2 cellular contexts compared by ENCODE assay signal in the genomic region with DNA sequence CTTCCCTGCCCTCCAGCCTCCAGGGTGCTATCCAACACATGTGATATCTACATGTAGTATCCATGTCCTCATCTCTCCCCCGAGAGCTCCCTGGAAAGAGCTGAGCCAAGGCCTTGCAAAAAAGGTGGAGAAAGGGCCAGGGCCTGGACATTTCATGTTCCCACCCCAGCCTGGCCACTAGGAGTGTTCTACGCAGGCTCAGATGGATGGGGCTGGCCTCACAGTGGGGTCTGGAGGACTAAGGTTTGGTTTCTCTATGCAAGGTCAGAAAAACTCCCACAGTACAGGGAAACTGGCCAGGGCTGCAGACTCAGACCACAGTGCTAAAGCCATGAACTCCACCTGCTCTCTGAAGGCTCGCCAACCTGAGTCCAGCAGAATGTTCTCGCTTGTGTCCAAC.
TF ChIP-seq lines count a peak whose summit lies in the region.

No MANE protein-coding gene starts in this region.

TF ChIP-seq in HepG2, 621 proteins besides CTCF, POLR2A, EP300 and RAD21:
- TF ChIP-seq ZNF121 (CRISPR knock-in tag; IDR thresholded peaks at IDR 0.05): no peak
- TF ChIP-seq TFDP2 (CRISPR knock-in tag; IDR thresholded peaks at IDR 0.05): no peak

TF ChIP-seq in SK-N-SH treated with all-trans-retinoic acid at 6 μM for 48 hours, 23 proteins besides CTCF, POLR2A, EP300 and RAD21:
- TF ChIP-seq ZFP30 (CRISPR knock-in tag; IDR thresholded peaks at IDR 0.05) (no peak), POU6F1 (CRISPR knock-in tag; IDR thresholded peaks at IDR 0.05; ENCODE audit: borderline replicate concordance, low read depth) (no peak), ESRRG (CRISPR knock-in tag; IDR thresholded peaks at IDR 0.05) (no peak), GLIS3 (CRISPR knock-in tag; IDR thresholded peaks at IDR 0.05) (no peak), ISL1 (CRISPR knock-in tag; IDR thresholded peaks at IDR 0.05) (no peak), OSR1 (CRISPR knock-in tag; IDR thresholded peaks at IDR 0.05) (no peak), CSDC2 (CRISPR knock-in tag; IDR thresholded peaks at IDR 0.05) (no peak), ZNF565 (CRISPR knock-in tag; conservative IDR thresholded peaks at IDR 0.05; ENCODE audit: low read depth) (no peak), SNAI2 (CRISPR knock-in tag; IDR thresholded peaks at IDR 0.05) (no peak), ZNF8 (CRISPR knock-in tag; IDR thresholded peaks at IDR 0.05) (no peak)
- TF ChIP-seq, protein P1, sequence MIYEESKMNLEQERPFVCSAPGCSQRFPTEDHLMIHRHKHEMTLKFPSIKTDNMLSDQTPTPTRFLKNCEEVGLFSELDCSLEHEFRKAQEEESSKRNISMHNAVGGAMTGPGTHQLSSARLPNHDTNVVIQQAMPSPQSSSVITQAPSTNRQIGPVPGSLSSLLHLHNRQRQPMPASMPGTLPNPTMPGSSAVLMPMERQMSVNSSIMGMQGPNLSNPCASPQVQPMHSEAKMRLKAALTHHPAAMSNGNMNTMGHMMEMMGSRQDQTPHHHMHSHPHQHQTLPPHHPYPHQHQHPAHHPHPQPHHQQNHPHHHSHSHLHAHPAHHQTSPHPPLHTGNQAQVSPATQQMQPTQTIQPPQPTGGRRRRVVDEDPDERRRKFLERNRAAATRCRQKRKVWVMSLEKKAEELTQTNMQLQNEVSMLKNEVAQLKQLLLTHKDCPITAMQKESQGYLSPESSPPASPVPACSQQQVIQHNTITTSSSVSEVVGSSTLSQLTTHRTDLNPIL (CRISPR knock-in tag; IDR thresholded peaks at IDR 0.05; ENCODE audit: low read depth): no peak
TF ChIP-seq in SK-N-SH treated with all-trans-retinoic acid at 6 μM for 48 hours: peak in this region for 0.
